ENCODE assay signal across 26 cellular contexts in the genomic region with DNA sequence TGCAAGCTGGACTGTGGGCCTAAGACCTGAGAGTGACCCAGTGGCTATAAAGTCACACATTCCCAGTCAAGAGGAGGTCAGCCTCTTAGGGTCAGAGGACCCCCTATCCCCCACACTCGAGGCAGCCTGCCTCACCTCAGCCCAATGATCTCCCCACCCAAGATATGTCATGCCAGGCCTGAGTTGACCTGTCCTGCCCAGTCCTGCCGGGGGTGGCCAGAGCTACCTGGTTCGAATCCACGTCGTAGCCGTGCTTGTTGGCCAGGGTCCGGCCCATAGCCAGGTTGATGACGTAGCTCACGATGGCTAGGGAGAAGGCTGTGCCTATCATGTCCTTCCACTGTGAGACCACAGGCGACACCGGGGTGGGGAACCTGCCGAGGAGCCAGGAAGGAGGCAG. TPM values are rescaled to one million over a fixed set of nuclear protein-coding genes. Genes with fewer than 3 reads are reported as not detected.
A peak's percentile ranks its signal among the peaks of the same experiment; 100 is the strongest.
DNase-seq lines count a peak whose midpoint lies in the region; ATAC-seq and TF ChIP-seq lines count a peak whose summit lies in the region.
"Had no signal": no experiment of that assay in that cellular context is flagged by ENCODE, and none has a peak within 500 bp of the region (broad histone marks: within the 10 kb centered on the region; RNA-seq: fewer than 3 reads in every experiment).

No MANE protein-coding gene starts in this region.

- H3K4ac ChIP-seq in neuronal stem cell (ENCODE audit: low read length): no peak overlapping the region

- H2BK12ac ChIP-seq in neuronal stem cell (ENCODE audit: low read length): peak overlapping the region; percentile 61

- H4K8ac ChIP-seq in neuronal stem cell (ENCODE audit: low read depth, low read length): no peak overlapping the region

- H2BK15ac ChIP-seq in neuronal stem cell (ENCODE audit: low read length): peak overlapping the region; percentile 82

- no peaks in the 10 kb centered on the region for H3K36me3 ChIP-seq in neuronal stem cell (replicated peaks in 1 of 2; ENCODE audit: control insufficient read depth in 2 of 2, insufficient read depth in 2 of 2, low read length in 2 of 2)

- H3K27ac ChIP-seq in angular gyrus (ENCODE audit: low read depth, low read length) (peak overlapping the region; percentile 100), dorsolateral prefrontal cortex (peak overlapping the region; percentile 91 to 100 (median 99)), neuronal stem cell (replicated peaks; ENCODE audit: low read length) (no peak overlapping the region), substantia nigra (ENCODE audit: low read depth, low read length, poor library complexity, severe bottlenecking) (peak overlapping the region; percentile 100)
- H3K27ac ChIP-seq: HL-60, RWPE1 had no signal

- H4K91ac ChIP-seq in neuronal stem cell (ENCODE audit: low read depth, low read length, poor library complexity): peak overlapping the region; percentile 16

- WGBS in neuronal stem cell (ENCODE audit: extremely low coverage in 2 of 2, insufficient read length in 2 of 2, insufficient replicate concordance in 1 of 2), 2 donors: no CpG with 5 or more reads among the region's 12 CpGs

- no peak overlapping the region for H2AFZ ChIP-seq in neuronal stem cell (ENCODE audit: low read length)

- H3K4me2 ChIP-seq in neuronal stem cell (ENCODE audit: insufficient read depth, low read length, poor library complexity, severe bottlenecking): no peak overlapping the region
- H3K4me2 ChIP-seq: A549 had no signal

- no peaks in the 10 kb centered on the region for H3K9me3 ChIP-seq in neuronal stem cell (replicated peaks in 1 of 2; ENCODE audit: control insufficient read depth in 2 of 2, insufficient read depth in 1 of 2, low read depth in 1 of 2, low read length in 2 of 2)
- H3K9me3 ChIP-seq: A549 had no signal

- peak overlapping the region in 1 of 59 donors; percentile 30 for H3K4me3 ChIP-seq in dorsolateral prefrontal cortex
- no peak overlapping the region for H3K4me3 ChIP-seq in neuronal stem cell (ENCODE audit: low read length in 2 of 2)
- H3K4me3 ChIP-seq: A549 had no signal

- H2BK5ac ChIP-seq in neuronal stem cell (ENCODE audit: low read length): no peak overlapping the region

- DNase-seq in dorsolateral prefrontal cortex (peak in 2 of 10 donors; percentile 33 to 42), neuronal stem cell (ENCODE audit: low spot score) (no peak), substantia nigra (lab: John Stamatoyannopoulos, UW) (no peak), activated gamma-delta T cell treated with Interleukin-2 at 50 U/mL for 16 hours (no peak), GM19238 (ENCODE audit: insufficient read length, low spot score) (no peak)
- DNase-seq: CD4-positive, alpha-beta memory T cell; COR-L47; DMS53; GOT3; Karpas-422; NCI-H1417 treated with DMSO at 0.1 percent for 48 hours; NCI-H1694 treated with DMSO at 0.1 percent for 48 hours; NCI-H2171; NCI-H226; NCI-H510A; SHP77 treated with DMSO at 0.1 percent for 48 hours had no signal

- no peaks in the 10 kb centered on the region for H3K79me1 ChIP-seq in neuronal stem cell (ENCODE audit: low read depth, low read length)

- peak overlapping the region; percentile 43 for H2AK5ac ChIP-seq in neuronal stem cell (ENCODE audit: low read depth, low read length)

- ATAC-seq in GM21423 (IDR thresholded peaks at IDR 0.05; ENCODE audit: unreplicated experiment): no peak
- ATAC-seq: A549, HCT116, Panc1 had no signal

- peak overlapping the region; percentile 49 for H3K18ac ChIP-seq in neuronal stem cell (ENCODE audit: low read length)

- peaks cover 0 to 2% of the 10 kb centered on the region in 2 donors for H3K4me1 ChIP-seq in neuronal stem cell (ENCODE audit: control insufficient read depth in 2 of 2, insufficient read depth in 1 of 2, low read depth in 1 of 2, low read length in 2 of 2)

- no peak overlapping the region for H2BK120ac ChIP-seq in neuronal stem cell (ENCODE audit: low read depth, low read length)

- intact Hi-C loops in dorsolateral prefrontal cortex (cut with DNase I): no loop called here

- no peaks in the 10 kb centered on the region for H3K27me3 ChIP-seq in dorsolateral prefrontal cortex
- H3K27me3 ChIP-seq in neuronal stem cell (ENCODE audit: control insufficient read depth in 3 of 3, insufficient read depth in 3 of 3, low read depth in 1 of 3, low read length in 3 of 3): peaks cover 0 to 11% (median 0%) of the 10 kb centered on the region in 3 experiments

- TF ChIP-seq CTCF in dorsolateral prefrontal cortex (IDR thresholded peaks at IDR 0.05 in 54 of 56, conservative IDR thresholded peaks at IDR 0.05 in 2 of 56; ENCODE audit: low read depth in 1 of 56, partially characterized antibody in 56 of 56): no peak

- H3K14ac ChIP-seq in neuronal stem cell (ENCODE audit: low read length): peak overlapping the region; percentile 26

- peak overlapping the region; percentile 20 for H3K23ac ChIP-seq in neuronal stem cell (ENCODE audit: low read depth, low read length, poor library complexity)

- no peak overlapping the region for H3K9ac ChIP-seq in neuronal stem cell (ENCODE audit: low read depth, low read length, poor library complexity)

RNA-seq across cellular contexts. Expression of gene SLC26A9, which starts 15.6 kb away (rescaled TPM):
- 1 to 10 TPM in 70 of 120 experiments, under 1 TPM in 49, not detected in 1; 0.12 to 6.7 (median 1.2) TPM for total RNA-seq in dorsolateral prefrontal cortex
- 0.03 TPM for polyA plus RNA-seq in neuronal stem cell (2013, experiment 1 of 2)
- polyA plus RNA-seq in neuronal stem cell (2013, experiment 2 of 2): 0.03 TPM
- total RNA-seq: CD4-positive, alpha-beta memory T cell; Daoy; G401; OCI-LY7 had no signal
- polyA plus RNA-seq: CD4-positive, alpha-beta memory T cell had no signal
